Comparison of ENCODE assay signal across 21 cellular contexts in genomic region chr11:94868468-94868867, GRCh38.
"Had no signal": no experiment of that assay in that cellular context is flagged by ENCODE, and none has a peak within 500 bp of the region (broad histone marks: within the 10 kb centered on the region; RNA-seq: fewer than 3 reads in every experiment).

No MANE protein-coding gene starts in this region.

- H3K9me3 ChIP-seq: colonic mucosa, esophagus squamous epithelium, gastrocnemius medialis, heart right ventricle, left lung, lower lobe of right lung, mucosa of descending colon had no signal

- H3K27me3 ChIP-seq: colonic mucosa, esophagus squamous epithelium, gastrocnemius medialis, heart right ventricle, left lung had no signal

- H3K4me1 ChIP-seq: colonic mucosa, left lung, lower lobe of right lung had no signal

- FAIRE-seq: endothelial cell of umbilical vein, islet of Langerhans, keratinocyte had no signal

- H3K4me3 Mint-ChIP-seq: dendritic cell treated with granulocyte-macrophage colony-stimulating factor and Interleukin-4, amounts not matched to agents 40 ng/mL and 50 ng/mL, for 4 days; effector memory CD8-positive, alpha-beta T cell; mesothelial cell of epicardium had no signal

- H3K9me3 Mint-ChIP-seq: dendritic cell treated with granulocyte-macrophage colony-stimulating factor and Interleukin-4, amounts not matched to agents 40 ng/mL and 50 ng/mL, for 4 days; effector memory CD8-positive, alpha-beta T cell; mesothelial cell of epicardium had no signal

- H3K27ac ChIP-seq: colonic mucosa, esophagus squamous epithelium, gastrocnemius medialis, heart right ventricle, left lung, lower lobe of right lung had no signal

- H3K27ac Mint-ChIP-seq: dendritic cell treated with granulocyte-macrophage colony-stimulating factor and Interleukin-4, amounts not matched to agents 40 ng/mL and 50 ng/mL, for 4 days; effector memory CD8-positive, alpha-beta T cell; mesothelial cell of epicardium had no signal

- ATAC-seq: effector memory CD8-positive, alpha-beta T cell; gastrocnemius medialis; heart right ventricle; left cardiac atrium; left lung; left ventricle myocardium superior; lower lobe of right lung; mucosa of descending colon had no signal

- H3K36me3 ChIP-seq: colonic mucosa had no signal

- H3K4me3 ChIP-seq: colonic mucosa, esophagus squamous epithelium, gastrocnemius medialis, heart right ventricle, left lung, lower lobe of right lung, mucosa of descending colon had no signal

- DNase-seq: colonic mucosa; cortex of kidney; effector CD8-positive, alpha-beta T cell; effector memory CD8-positive, alpha-beta T cell; esophagus squamous epithelium; foreskin fibroblast; foreskin melanocyte; gastrocnemius medialis; glutamatergic neuron; heart right ventricle; hippocampal formation; left cardiac atrium; left lung; left ventricle myocardium superior; lower lobe of right lung; mucosa of descending colon had no signal

- H3K4me1 Mint-ChIP-seq: mesothelial cell of epicardium had no signal

- H3K27me3 Mint-ChIP-seq: dendritic cell treated with granulocyte-macrophage colony-stimulating factor and Interleukin-4, amounts not matched to agents 40 ng/mL and 50 ng/mL, for 4 days had no signal
